ENCODE assay signal across 11 cellular contexts in the genomic region with DNA sequence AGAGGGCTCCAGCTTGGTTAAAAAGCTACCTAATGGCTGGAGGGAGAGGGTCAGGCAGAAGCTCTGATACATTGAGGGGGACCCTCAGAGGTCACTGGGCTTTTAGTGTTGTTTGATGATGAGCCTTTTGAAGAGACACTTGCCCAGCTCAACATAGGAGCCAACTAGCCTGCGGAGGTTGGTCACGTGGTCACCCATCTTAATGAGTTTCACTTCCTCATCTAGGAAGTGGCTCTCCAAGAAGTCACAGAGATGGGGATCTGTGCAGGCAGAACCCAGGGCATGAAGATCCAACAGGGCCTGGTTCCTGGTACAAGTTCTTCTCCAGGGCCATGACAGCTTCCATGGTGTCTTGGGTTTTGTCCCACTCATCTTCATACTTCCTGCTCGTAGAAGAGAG. TPM values are rescaled to one million over a fixed set of nuclear protein-coding genes. Genes with fewer than 3 reads are reported as not detected.
DNase-seq lines count a peak whose midpoint lies in the region; ATAC-seq lines count a peak whose summit lies in the region.
"Had no signal": no experiment of that assay in that cellular context is flagged by ENCODE, and none has a peak within 500 bp of the region (broad histone marks: within the 10 kb centered on the region; RNA-seq: fewer than 3 reads in every experiment).

No MANE protein-coding gene starts in this region.

- peak; percentile 26 for DNase-seq in left cardiac atrium
- DNase-seq in Right ventricle myocardium superior, result no peak
- peak; percentile 34 for DNase-seq in NOMO-1 treated with dmso at 0.1 percent for 144 hours (lab: John Stamatoyannopoulos, UW; ENCODE audit: unreplicated experiment)
- no peak for DNase-seq in T-helper 1 cell
- DNase-seq in NCI-H748 (lab: John Stamatoyannopoulos, UW; ENCODE audit: unreplicated experiment), result no peak
- no peak for DNase-seq in NCI-H1417 treated with DMSO at 0.1 percent for 48 hours (lab: John Stamatoyannopoulos, UW)
- DNase-seq in NCI-H2029 treated with DMSO at 0.1 percent for 48 hours (lab: John Stamatoyannopoulos, UW), result no peak
- DNase-seq: esophagus squamous epithelium, left ventricle myocardium inferior, NCI-H69 had no signal

- ATAC-seq in left cardiac atrium (peak in 1 of 2 donors; percentile 50), Right ventricle myocardium superior (ENCODE audit: poor library complexity) (no peak), HG02885 (IDR thresholded peaks at IDR 0.05; ENCODE audit: poor library complexity, unreplicated experiment) (peak; percentile 93)

- intact Hi-C loops in left cardiac atrium (cut with DNase I) (no loop called here), Right ventricle myocardium superior (cut with DNase I) (no loop called here)

RNA-seq across cellular contexts. Expression of gene IPO5, which starts 33.4 kb away (rescaled TPM):
- total RNA-seq in left cardiac atrium, result 100 to 1,000 TPM in 1 of 2 donors, 10 to 100 TPM in 1; 77.8 to 101 TPM
- 86.5 TPM for total RNA-seq in Right ventricle myocardium superior

Comparison
In these comparisons a context has a peak if more than half of its experiments do, and no peak if none do; other contexts are left out.
1. DNase-seq: peak in left cardiac atrium (single experiment) and NOMO-1 treated with dmso at 0.1 percent for 144 hours (single experiment); none in Right ventricle myocardium superior (single experiment), T-helper 1 cell (0 of 5), NCI-H748 (single experiment), NCI-H1417 treated with DMSO at 0.1 percent for 48 hours (single experiment) and NCI-H2029 treated with DMSO at 0.1 percent for 48 hours (single experiment).